Comparison of ENCODE assay signal across 1 cellular context in genomic region chr4:105715692-105716278, GRCh38.
TF ChIP-seq lines count a peak whose summit lies in the region.

No MANE protein-coding gene starts in this region.

TF ChIP-seq in endothelial cell of umbilical vein, 7 proteins besides CTCF, POLR2A, EP300 and RAD21:
- TF ChIP-seq FOS (IDR thresholded peaks at IDR 0.05; ENCODE audit: borderline replicate concordance, insufficient read depth, low read length) (no peak), EZH2 (IDR thresholded peaks at IDR 0.05; ENCODE audit: borderline replicate concordance, low read depth, low read length, severe bottlenecking) (no peak), MYC (IDR thresholded peaks at IDR 0.05; ENCODE audit: low read depth, low read length) (no peak), GATA2 (IDR thresholded peaks at IDR 0.05; ENCODE audit: insufficient read depth, insufficient read length, low read depth, low read length) (no peak), JUN (IDR thresholded peaks at IDR 0.05; ENCODE audit: borderline replicate concordance, insufficient read depth, insufficient read length, low read depth) (no peak), MAX (IDR thresholded peaks at IDR 0.05; ENCODE audit: insufficient read depth, insufficient read length) (no peak), POLR2AphosphoS5 (IDR thresholded peaks at IDR 0.05; ENCODE audit: insufficient read depth, low read depth, low read length) (no peak)
